ENCODE assay signal across 14 cellular contexts in the genomic region with DNA sequence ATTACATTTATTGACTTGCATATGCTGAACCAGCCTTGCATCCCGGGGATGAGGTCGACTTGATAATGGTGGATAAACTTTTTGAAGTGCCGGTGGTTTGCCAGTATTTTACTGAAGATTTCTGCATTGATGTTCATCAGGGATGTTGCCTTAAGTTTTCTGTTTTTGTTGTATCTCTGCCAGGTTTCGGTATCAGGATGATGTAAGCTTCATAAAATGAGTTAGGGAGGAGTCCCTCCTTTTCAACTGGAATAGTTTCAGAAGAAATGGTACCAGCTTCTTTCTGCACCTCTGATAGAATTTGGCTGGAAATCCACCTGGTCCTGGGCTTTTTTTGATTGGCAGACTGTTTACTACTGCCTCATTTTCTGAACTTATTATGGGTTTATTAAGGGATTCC.
DNase-seq lines count a peak whose midpoint lies in the region; FAIRE-seq and TF ChIP-seq lines count a peak whose summit lies in the region.
"Had no signal": no experiment of that assay in that cellular context is flagged by ENCODE, and none has a peak within 500 bp of the region (broad histone marks: within the 10 kb centered on the region; RNA-seq: fewer than 3 reads in every experiment).

No MANE protein-coding gene starts in this region.

- no peak overlapping the region for H3K4me3 ChIP-seq in choroid plexus epithelial cell (ENCODE audit: low read depth, low read length)
- H3K4me3 ChIP-seq: esophagus muscularis mucosa, K562, SJSA1 had no signal

- peak; percentile 35 for FAIRE-seq in D721Med (lab: Jason Lieb, UNC)
- FAIRE-seq: K562 had no signal

- TF ChIP-seq CTCF in D721Med (IDR thresholded peaks at IDR 0.05; ENCODE audit: insufficient read depth, missing control alignments) (no peak), choroid plexus epithelial cell (conservative IDR thresholded peaks at IDR 0.05; ENCODE audit: low read depth, low read length) (no peak)

- DNase-seq in D721Med (ENCODE audit: insufficient read length, low spot score) (no peak), NCI-H226 (peak; percentile 89), choroid plexus epithelial cell (ENCODE audit: low read depth) (peak; percentile 88), kidney tubule cell (ENCODE audit: low spot score) (peak; percentile 77), DMS 273 treated with DMSO at 0.1 percent for 48 hours (lab: John Stamatoyannopoulos, UW) (no peak), ecto neural progenitor cell (ENCODE audit: low spot score) (no peak), HuH-7 (ENCODE audit: low spot score) (no peak), NOMO-1 treated with DMSO at 0.1 percent for 48 hours (lab: John Stamatoyannopoulos, UW; ENCODE audit: unreplicated experiment) (no peak)
- DNase-seq: midbrain, NCI-H1694 treated with DMSO at 0.1 percent for 48 hours, NCI-H82 had no signal

Comparison
In these comparisons a context has a peak if more than half of its experiments do, and no peak if none do; other contexts are left out.
1. DNase-seq: peak in NCI-H226 (single experiment), choroid plexus epithelial cell (single experiment) and kidney tubule cell (single experiment); none in D721Med (single experiment), DMS 273 treated with DMSO at 0.1 percent for 48 hours (single experiment), ecto neural progenitor cell (single experiment), HuH-7 (single experiment) and NOMO-1 treated with DMSO at 0.1 percent for 48 hours (single experiment).